Comparison of ENCODE assay signal across 16 cellular contexts in genomic region chr16:47660540-47660939, GRCh38.
"Had no signal": no experiment of that assay in that cellular context is flagged by ENCODE, and none has a peak within 500 bp of the region (broad histone marks: within the 10 kb centered on the region; RNA-seq: fewer than 3 reads in every experiment).

No MANE protein-coding gene starts in this region.

- H3K4me3 Mint-ChIP-seq: activated CD4-positive, alpha-beta memory T cell treated with anti-CD3 and anti-CD28 coated beads, Interleukin-2, amount 10 ng/mL, durations not matched to agents 7 days and 5 days; activated CD4-positive, alpha-beta T cell treated with anti-CD3 and anti-CD28 coated beads for 36 hours; activated naive CD4-positive, alpha-beta T cell treated with anti-CD3 and anti-CD28 coated beads for 36 hours; activated T-cell treated with anti-CD3 and anti-CD28 coated beads, Interleukin-2, amount 50 U/mL, for 24 hours; brain; central memory CD8-positive, alpha-beta T cell; WTC11 had no signal

- H3K9me3 ChIP-seq: right atrium auricular region, thyroid gland had no signal

- H3K27me3 Mint-ChIP-seq: activated CD4-positive, alpha-beta memory T cell treated with anti-CD3 and anti-CD28 coated beads, Interleukin-2, amount 10 ng/mL, durations not matched to agents 7 days and 5 days; activated CD4-positive, alpha-beta T cell treated with anti-CD3 and anti-CD28 coated beads for 36 hours; activated T-cell treated with anti-CD3 and anti-CD28 coated beads, Interleukin-2, amount 50 U/mL, for 24 hours; brain; central memory CD8-positive, alpha-beta T cell; progenitor cell of endocrine pancreas had no signal

- ATAC-seq: activated CD4-positive, alpha-beta T cell treated with anti-CD3 and anti-CD28 coated beads for 36 hours; left lobe of liver; WTC11 had no signal

- H3K27me3 ChIP-seq: right atrium auricular region, thyroid gland had no signal

- H3K9me3 Mint-ChIP-seq: activated CD4-positive, alpha-beta memory T cell treated with anti-CD3 and anti-CD28 coated beads, Interleukin-2, amount 10 ng/mL, durations not matched to agents 7 days and 5 days; activated naive CD4-positive, alpha-beta T cell treated with anti-CD3 and anti-CD28 coated beads for 36 hours; activated T-cell treated with anti-CD3 and anti-CD28 coated beads, Interleukin-2, amount 50 U/mL, for 24 hours; brain; central memory CD8-positive, alpha-beta T cell; WTC11 had no signal

- H3K4me1 Mint-ChIP-seq: activated CD4-positive, alpha-beta memory T cell treated with anti-CD3 and anti-CD28 coated beads, Interleukin-2, amount 10 ng/mL, durations not matched to agents 7 days and 5 days; activated CD4-positive, alpha-beta T cell treated with anti-CD3 and anti-CD28 coated beads for 36 hours; central memory CD8-positive, alpha-beta T cell; WTC11 had no signal

- H3K27ac Mint-ChIP-seq: activated CD4-positive, alpha-beta memory T cell treated with anti-CD3 and anti-CD28 coated beads, Interleukin-2, amount 10 ng/mL, durations not matched to agents 7 days and 5 days; activated CD4-positive, alpha-beta T cell treated with anti-CD3 and anti-CD28 coated beads for 36 hours; activated naive CD4-positive, alpha-beta T cell treated with anti-CD3 and anti-CD28 coated beads for 36 hours; activated T-cell treated with anti-CD3 and anti-CD28 coated beads, Interleukin-2, amount 50 U/mL, for 24 hours; brain; progenitor cell of endocrine pancreas; WTC11 had no signal

- H3K4me3 ChIP-seq: coronary artery, right atrium auricular region, thyroid gland had no signal

- DNase-seq: activated CD4-positive, alpha-beta memory T cell treated with anti-CD3 and anti-CD28 coated beads, Interleukin-2, amount 10 ng/mL, durations not matched to agents 7 days and 5 days; activated CD4-positive, alpha-beta T cell treated with anti-CD3 and anti-CD28 coated beads for 36 hours; activated naive CD4-positive, alpha-beta T cell treated with anti-CD3 and anti-CD28 coated beads for 36 hours; activated T-cell treated with anti-CD3 and anti-CD28 coated beads, Interleukin-2, amount 50 U/mL, for 24 hours; kidney; midbrain; stimulated activated CD4-positive, alpha-beta T cell treated with anti-CD3 and anti-CD28 coated beads, Interleukin-2, amount 100 ng/mL, for 24 hours; stimulated activated naive CD4-positive, alpha-beta T cell treated with Interleukin-2 at 50 U/mL for 16 hours; thyroid gland had no signal

- H3K4me1 ChIP-seq: right atrium auricular region, thyroid gland had no signal

- H3K27ac ChIP-seq: coronary artery, right atrium auricular region, thyroid gland had no signal
